Comparison of ENCODE assay signal across 1 cellular context in the genomic region with DNA sequence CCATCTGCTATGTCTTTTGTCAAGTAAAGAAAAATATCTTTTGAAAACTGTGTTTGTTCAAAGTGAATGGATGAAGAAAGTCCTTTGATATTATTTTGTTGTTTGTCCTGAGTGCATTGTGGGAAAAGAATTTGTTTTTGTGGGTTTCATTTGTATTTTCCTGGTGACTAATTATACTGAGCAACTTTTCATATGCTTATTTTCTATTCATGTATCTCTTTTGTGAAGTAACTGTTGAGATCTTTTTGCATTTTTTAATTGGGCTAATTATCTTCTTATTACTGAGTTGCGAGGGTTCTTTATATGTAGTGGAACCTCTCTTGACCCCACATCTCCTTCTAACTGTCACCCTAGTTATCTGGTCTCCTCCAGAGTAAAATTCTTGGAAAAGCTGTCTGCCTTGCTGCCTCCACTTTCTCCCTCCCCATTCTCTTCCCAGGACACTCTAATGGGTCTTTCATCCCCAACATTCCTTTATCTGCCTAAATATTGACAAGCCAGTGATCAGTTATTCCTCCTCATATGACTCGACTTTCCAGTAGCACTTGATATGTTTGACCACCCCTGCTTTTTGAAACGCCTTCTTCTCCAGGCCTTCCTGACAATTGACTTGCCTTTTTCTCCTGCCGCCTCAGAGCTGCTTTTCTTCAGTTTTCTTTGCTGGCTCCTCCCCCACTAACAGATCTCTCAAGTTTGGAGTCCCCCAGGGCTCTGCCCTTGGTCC.
TF ChIP-seq lines count a peak whose summit lies in the region.

No MANE protein-coding gene starts in this region.

TF ChIP-seq in K562, 482 proteins besides CTCF, POLR2A, EP300 and RAD21 (continued from another document):
- TF ChIP-seq, protein P1, sequence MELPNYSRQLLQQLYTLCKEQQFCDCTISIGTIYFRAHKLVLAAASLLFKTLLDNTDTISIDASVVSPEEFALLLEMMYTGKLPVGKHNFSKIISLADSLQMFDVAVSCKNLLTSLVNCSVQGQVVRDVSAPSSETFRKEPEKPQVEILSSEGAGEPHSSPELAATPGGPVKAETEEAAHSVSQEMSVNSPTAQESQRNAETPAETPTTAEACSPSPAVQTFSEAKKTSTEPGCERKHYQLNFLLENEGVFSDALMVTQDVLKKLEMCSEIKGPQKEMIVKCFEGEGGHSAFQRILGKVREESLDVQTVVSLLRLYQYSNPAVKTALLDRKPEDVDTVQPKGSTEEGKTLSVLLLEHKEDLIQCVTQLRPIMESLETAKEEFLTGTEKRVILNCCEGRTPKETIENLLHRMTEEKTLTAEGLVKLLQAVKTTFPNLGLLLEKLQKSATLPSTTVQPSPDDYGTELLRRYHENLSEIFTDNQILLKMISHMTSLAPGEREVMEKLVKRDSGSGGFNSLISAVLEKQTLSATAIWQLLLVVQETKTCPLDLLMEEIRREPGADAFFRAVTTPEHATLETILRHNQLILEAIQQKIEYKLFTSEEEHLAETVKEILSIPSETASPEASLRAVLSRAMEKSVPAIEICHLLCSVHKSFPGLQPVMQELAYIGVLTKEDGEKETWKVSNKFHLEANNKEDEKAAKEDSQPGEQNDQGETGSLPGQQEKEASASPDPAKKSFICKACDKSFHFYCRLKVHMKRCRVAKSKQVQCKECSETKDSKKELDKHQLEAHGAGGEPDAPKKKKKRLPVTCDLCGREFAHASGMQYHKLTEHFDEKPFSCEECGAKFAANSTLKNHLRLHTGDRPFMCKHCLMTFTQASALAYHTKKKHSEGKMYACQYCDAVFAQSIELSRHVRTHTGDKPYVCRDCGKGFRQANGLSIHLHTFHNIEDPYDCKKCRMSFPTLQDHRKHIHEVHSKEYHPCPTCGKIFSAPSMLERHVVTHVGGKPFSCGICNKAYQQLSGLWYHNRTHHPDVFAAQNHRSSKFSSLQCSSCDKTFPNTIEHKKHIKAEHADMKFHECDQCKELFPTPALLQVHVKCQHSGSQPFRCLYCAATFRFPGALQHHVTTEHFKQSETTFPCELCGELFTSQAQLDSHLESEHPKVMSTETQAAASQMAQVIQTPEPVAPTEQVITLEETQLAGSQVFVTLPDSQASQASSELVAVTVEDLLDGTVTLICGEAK (IDR thresholded peaks at IDR 0.05) = 0 out of 2 replicates have a peak, but pooled peaks have one; percentile 32
- TF ChIP-seq, protein P1 (CRISPR knock-in tag; IDR thresholded peaks at IDR 0.05) = no peak
- TF ChIP-seq DPF2 (IDR thresholded peaks at IDR 0.05) (peak; percentile 75; the same call in 1 of the 2 replicates), BACH1 (tag; IDR thresholded peaks at IDR 0.05) (no peak), KDM2B (CRISPR knock-in tag; IDR thresholded peaks at IDR 0.05) (no peak), MAZ (CRISPR knock-in tag; conservative IDR thresholded peaks at IDR 0.05 in 1 of 2, IDR thresholded peaks at IDR 0.05 in 1 of 2) (no peak), ZNF263 (CRISPR knock-in tag; IDR thresholded peaks at IDR 0.05; ENCODE audit: borderline replicate concordance) (no peak), BRD9 (IDR thresholded peaks at IDR 0.05; ENCODE audit: low read depth, partially characterized antibody) (peak; percentile 84), NFATC3 (IDR thresholded peaks at IDR 0.05) (0 out of 2 replicates have a peak, but pooled peaks have one; percentile 36), ZNF444 (CRISPR knock-in tag; IDR thresholded peaks at IDR 0.05) (no peak), NCOA4 (IDR thresholded peaks at IDR 0.05; ENCODE audit: partially characterized antibody) (peak; percentile 32), ZBTB1 (CRISPR knock-in tag; IDR thresholded peaks at IDR 0.05; ENCODE audit: borderline replicate concordance, low read depth) (no peak), CC2D1A (IDR thresholded peaks at IDR 0.05) (peak; percentile 35; the same call in 1 of the 2 replicates), EHMT2 (IDR thresholded peaks at IDR 0.05) (peak; percentile 72), TBP (optimal IDR thresholded peaks at IDR 0.05; ENCODE audit: low read depth, low read length) (peak; percentile 30), HNRNPL (IDR thresholded peaks at IDR 0.05; ENCODE audit: low read depth, low read length) (no peak), PHF8 (IDR thresholded peaks at IDR 0.05; ENCODE audit: borderline replicate concordance, low read length) (peak; percentile 29; the same call in 1 of the 2 replicates), ZNF140 (CRISPR knock-in tag; IDR thresholded peaks at IDR 0.05) (no peak), ARNT (IDR thresholded peaks at IDR 0.05) (peak in 1 of 2 experiments; percentile 53; a peak in 2 of 4 replicates), TAF7 (tag; IDR thresholded peaks at IDR 0.05) (0 out of 2 replicates have a peak, but pooled peaks have one; percentile 16), MXI1 (IDR thresholded peaks at IDR 0.05; ENCODE audit: low read depth, low read length) (no peak), ARHGAP35 (IDR thresholded peaks at IDR 0.05; ENCODE audit: partially characterized antibody) (no peak), MIER1 (IDR thresholded peaks at IDR 0.05; ENCODE audit: low read depth) (no peak), U2AF1 (optimal IDR thresholded peaks at IDR 0.05; ENCODE audit: low read depth, low read length) (no peak)
- TF ChIP-seq, protein P2, sequence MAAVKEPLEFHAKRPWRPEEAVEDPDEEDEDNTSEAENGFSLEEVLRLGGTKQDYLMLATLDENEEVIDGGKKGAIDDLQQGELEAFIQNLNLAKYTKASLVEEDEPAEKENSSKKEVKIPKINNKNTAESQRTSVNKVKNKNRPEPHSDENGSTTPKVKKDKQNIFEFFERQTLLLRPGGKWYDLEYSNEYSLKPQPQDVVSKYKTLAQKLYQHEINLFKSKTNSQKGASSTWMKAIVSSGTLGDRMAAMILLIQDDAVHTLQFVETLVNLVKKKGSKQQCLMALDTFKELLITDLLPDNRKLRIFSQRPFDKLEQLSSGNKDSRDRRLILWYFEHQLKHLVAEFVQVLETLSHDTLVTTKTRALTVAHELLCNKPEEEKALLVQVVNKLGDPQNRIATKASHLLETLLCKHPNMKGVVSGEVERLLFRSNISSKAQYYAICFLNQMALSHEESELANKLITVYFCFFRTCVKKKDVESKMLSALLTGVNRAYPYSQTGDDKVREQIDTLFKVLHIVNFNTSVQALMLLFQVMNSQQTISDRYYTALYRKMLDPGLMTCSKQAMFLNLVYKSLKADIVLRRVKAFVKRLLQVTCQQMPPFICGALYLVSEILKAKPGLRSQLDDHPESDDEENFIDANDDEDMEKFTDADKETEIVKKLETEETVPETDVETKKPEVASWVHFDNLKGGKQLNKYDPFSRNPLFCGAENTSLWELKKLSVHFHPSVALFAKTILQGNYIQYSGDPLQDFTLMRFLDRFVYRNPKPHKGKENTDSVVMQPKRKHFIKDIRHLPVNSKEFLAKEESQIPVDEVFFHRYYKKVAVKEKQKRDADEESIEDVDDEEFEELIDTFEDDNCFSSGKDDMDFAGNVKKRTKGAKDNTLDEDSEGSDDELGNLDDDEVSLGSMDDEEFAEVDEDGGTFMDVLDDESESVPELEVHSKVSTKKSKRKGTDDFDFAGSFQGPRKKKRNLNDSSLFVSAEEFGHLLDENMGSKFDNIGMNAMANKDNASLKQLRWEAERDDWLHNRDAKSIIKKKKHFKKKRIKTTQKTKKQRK (IDR thresholded peaks at IDR 0.05; ENCODE audit: borderline replicate concordance, low read depth, low read length) = no peak
- TF ChIP-seq, protein P3, sequence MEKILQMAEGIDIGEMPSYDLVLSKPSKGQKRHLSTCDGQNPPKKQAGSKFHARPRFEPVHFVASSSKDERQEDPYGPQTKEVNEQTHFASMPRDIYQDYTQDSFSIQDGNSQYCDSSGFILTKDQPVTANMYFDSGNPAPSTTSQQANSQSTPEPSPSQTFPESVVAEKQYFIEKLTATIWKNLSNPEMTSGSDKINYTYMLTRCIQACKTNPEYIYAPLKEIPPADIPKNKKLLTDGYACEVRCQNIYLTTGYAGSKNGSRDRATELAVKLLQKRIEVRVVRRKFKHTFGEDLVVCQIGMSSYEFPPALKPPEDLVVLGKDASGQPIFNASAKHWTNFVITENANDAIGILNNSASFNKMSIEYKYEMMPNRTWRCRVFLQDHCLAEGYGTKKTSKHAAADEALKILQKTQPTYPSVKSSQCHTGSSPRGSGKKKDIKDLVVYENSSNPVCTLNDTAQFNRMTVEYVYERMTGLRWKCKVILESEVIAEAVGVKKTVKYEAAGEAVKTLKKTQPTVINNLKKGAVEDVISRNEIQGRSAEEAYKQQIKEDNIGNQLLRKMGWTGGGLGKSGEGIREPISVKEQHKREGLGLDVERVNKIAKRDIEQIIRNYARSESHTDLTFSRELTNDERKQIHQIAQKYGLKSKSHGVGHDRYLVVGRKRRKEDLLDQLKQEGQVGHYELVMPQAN (IDR thresholded peaks at IDR 0.05; ENCODE audit: borderline replicate concordance) = peak; percentile 19; the same call in 1 of the 2 replicates
- TF ChIP-seq, protein P4, sequence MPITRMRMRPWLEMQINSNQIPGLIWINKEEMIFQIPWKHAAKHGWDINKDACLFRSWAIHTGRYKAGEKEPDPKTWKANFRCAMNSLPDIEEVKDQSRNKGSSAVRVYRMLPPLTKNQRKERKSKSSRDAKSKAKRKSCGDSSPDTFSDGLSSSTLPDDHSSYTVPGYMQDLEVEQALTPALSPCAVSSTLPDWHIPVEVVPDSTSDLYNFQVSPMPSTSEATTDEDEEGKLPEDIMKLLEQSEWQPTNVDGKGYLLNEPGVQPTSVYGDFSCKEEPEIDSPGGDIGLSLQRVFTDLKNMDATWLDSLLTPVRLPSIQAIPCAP (CRISPR knock-in tag; IDR thresholded peaks at IDR 0.05; ENCODE audit: borderline replicate concordance) = no peak
- TF ChIP-seq, protein P5, sequence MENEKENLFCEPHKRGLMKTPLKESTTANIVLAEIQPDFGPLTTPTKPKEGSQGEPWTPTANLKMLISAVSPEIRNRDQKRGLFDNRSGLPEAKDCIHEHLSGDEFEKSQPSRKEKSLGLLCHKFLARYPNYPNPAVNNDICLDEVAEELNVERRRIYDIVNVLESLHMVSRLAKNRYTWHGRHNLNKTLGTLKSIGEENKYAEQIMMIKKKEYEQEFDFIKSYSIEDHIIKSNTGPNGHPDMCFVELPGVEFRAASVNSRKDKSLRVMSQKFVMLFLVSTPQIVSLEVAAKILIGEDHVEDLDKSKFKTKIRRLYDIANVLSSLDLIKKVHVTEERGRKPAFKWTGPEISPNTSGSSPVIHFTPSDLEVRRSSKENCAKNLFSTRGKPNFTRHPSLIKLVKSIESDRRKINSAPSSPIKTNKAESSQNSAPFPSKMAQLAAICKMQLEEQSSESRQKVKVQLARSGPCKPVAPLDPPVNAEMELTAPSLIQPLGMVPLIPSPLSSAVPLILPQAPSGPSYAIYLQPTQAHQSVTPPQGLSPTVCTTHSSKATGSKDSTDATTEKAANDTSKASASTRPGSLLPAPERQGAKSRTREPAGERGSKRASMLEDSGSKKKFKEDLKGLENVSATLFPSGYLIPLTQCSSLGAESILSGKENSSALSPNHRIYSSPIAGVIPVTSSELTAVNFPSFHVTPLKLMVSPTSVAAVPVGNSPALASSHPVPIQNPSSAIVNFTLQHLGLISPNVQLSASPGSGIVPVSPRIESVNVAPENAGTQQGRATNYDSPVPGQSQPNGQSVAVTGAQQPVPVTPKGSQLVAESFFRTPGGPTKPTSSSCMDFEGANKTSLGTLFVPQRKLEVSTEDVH (IDR thresholded peaks at IDR 0.05; ENCODE audit: low read depth, partially characterized antibody) = peak; percentile 32
- TF ChIP-seq, protein P6, sequence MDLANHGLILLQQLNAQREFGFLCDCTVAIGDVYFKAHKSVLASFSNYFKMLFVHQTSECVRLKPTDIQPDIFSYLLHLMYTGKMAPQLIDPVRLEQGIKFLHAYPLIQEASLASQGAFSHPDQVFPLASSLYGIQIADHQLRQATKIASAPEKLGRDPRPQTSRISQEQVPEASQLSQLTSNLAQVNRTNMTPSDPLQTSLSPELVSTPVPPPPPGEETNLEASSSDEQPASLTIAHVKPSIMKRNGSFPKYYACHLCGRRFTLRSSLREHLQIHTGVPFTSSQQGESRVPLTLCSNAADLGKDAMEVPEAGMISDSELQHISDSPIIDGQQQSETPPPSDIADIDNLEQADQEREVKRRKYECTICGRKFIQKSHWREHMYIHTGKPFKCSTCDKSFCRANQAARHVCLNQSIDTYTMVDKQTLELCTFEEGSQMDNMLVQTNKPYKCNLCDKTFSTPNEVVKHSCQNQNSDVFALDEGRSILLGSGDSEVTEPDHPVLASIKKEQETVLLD (IDR thresholded peaks at IDR 0.05) = 0 out of 2 replicates have a peak, but pooled peaks have one; percentile 61
